Comparison of ENCODE assay signal across 19 cellular contexts in genomic region chr1:161840363-161840762, GRCh38.
DNase-seq lines count a peak whose midpoint lies in the region; ATAC-seq, FAIRE-seq and TF ChIP-seq lines count a peak whose summit lies in the region.
"Had no signal": no experiment of that assay in that cellular context is flagged by ENCODE, and none has a peak within 500 bp of the region (broad histone marks: within the 10 kb centered on the region; RNA-seq: fewer than 3 reads in every experiment).

No MANE protein-coding gene starts in this region.

- no peak for TF ChIP-seq POLR2A in heart left ventricle (IDR thresholded peaks at IDR 0.05)

- H3K27ac ChIP-seq in heart left ventricle, result no peak overlapping the region

- ATAC-seq in GM21423 (IDR thresholded peaks at IDR 0.05; ENCODE audit: unreplicated experiment) (no peak), heart left ventricle (no peak), HG03354 (IDR thresholded peaks at IDR 0.05; ENCODE audit: poor library complexity, severe bottlenecking, unreplicated experiment) (no peak)
- ATAC-seq: GM12878, K562, Panc1, Right ventricle myocardium inferior had no signal

- H3K9me3 ChIP-seq in heart left ventricle, result peaks cover 0 to 5% (median 0%) of the 10 kb centered on the region in 12 donors
- H3K9me3 ChIP-seq: MG63 had no signal

- H3K4me3 ChIP-seq in heart left ventricle, result no peak overlapping the region
- H3K4me3 ChIP-seq: GM12878, K562, MG63 had no signal

- FAIRE-seq in D721Med (lab: Jason Lieb, UNC), result peak; percentile 46
- FAIRE-seq: GM12878, K562 had no signal

- H3K36me3 ChIP-seq in heart left ventricle, result peaks cover 0 to 30% (median 6%) of the 10 kb centered on the region in 9 donors

- H3K27me3 ChIP-seq in heart left ventricle, result no peaks in the 10 kb centered on the region
- H3K27me3 ChIP-seq: MG63 had no signal

- TF ChIP-seq CTCF in D721Med (IDR thresholded peaks at IDR 0.05; ENCODE audit: insufficient read depth, missing control alignments), result no peak
- TF ChIP-seq CTCF in heart left ventricle (IDR thresholded peaks at IDR 0.05), result no peak

- DNase-seq in D721Med (ENCODE audit: insufficient read length, low spot score), result no peak
- DNase-seq in LHCN-M2 (ENCODE audit: low read depth), result peak; percentile 17
- peak; percentile 5 for DNase-seq in cerebellar cortex (ENCODE audit: low spot score)
- peak; percentile 28 for DNase-seq in myocyte (ENCODE audit: low read depth)
- DNase-seq in NCI-H2107 treated with DMSO at 0.1 percent for 48 hours (lab: John Stamatoyannopoulos, UW; ENCODE audit: unreplicated experiment), result no peak
- DNase-seq in heart left ventricle, result no peak
- DNase-seq: CD8-positive, alpha-beta memory T cell; DMS 273 treated with DMSO at 0.1 percent for 48 hours; HCEC 1CT; MG63; NCI-H1092 treated with DMSO at 0.1 percent for 48 hours; NCI-H1694; NCI-H82 had no signal

- WGBS in heart left ventricle, 4 donors, result 96 to 100% (median 98%) methylated on average over 1 of the region's 1 CpG

- intact Hi-C loops in heart left ventricle (cut with DNase I), result loop anchor here in 1 of 10 donors (10.0 kb wide), 1 partner anchor 46 kb away; no protein-coding TSS in a partner anchor

- H3K4me1 ChIP-seq in heart left ventricle, result peaks cover 0 to 8% (median 0%) of the 10 kb centered on the region in 12 donors

Comparison
In these comparisons a context has a peak if more than half of its experiments do, and no peak if none do; other contexts are left out.
1. DNase-seq: peak in LHCN-M2 (single experiment), cerebellar cortex (single experiment) and myocyte (single experiment); none in D721Med (single experiment), NCI-H2107 treated with DMSO at 0.1 percent for 48 hours (single experiment) and heart left ventricle (0 of 5).